In genomic region chr1:56150441-56151215, GRCh38 we compare ENCODE assay signal across 14 cellular contexts.
"Had no signal": no experiment of that assay in that cellular context is flagged by ENCODE, and none has a peak within 500 bp of the region (broad histone marks: within the 10 kb centered on the region; RNA-seq: fewer than 3 reads in every experiment).

No MANE protein-coding gene starts in this region.

- H3K27ac ChIP-seq: cardiac muscle cell, hepatocyte, neutrophil, tibial artery, upper lobe of right lung had no signal

- ATAC-seq: effector memory CD8-positive, alpha-beta T cell; left colon; naive thymus-derived CD4-positive, alpha-beta T cell; upper lobe of right lung had no signal

- H3K27me3 ChIP-seq: cardiac muscle cell, esophagus squamous epithelium, hepatocyte, neutrophil, tibial artery, upper lobe of right lung had no signal

- DNase-seq: cerebellar nuclear complex; effector memory CD8-positive, alpha-beta T cell; esophagus squamous epithelium; left colon; naive thymus-derived CD4-positive, alpha-beta T cell; posterior cingulate gyrus; small intestine; stimulated activated CD4-positive, alpha-beta T cell treated with anti-CD3 and anti-CD28 coated beads, Interleukin-2, amount 100 ng/mL, for 48 hours; stimulated activated naive CD4-positive, alpha-beta T cell treated with Interleukin-2 at 50 U/mL for 16 hours; tibial artery; upper lobe of right lung had no signal

- H3K36me3 ChIP-seq: cardiac muscle cell, esophagus squamous epithelium, neutrophil, tibial artery, upper lobe of right lung had no signal

- H3K4me3 ChIP-seq: cardiac muscle cell, esophagus squamous epithelium, hepatocyte, tibial artery, upper lobe of right lung had no signal

- H3K9me3 ChIP-seq: esophagus squamous epithelium, neutrophil, tibial artery, upper lobe of right lung had no signal
